Comparison of ENCODE assay signal across 2 cellular contexts in genomic region chr10:84175436-84175835, GRCh38.
TF ChIP-seq lines count a peak whose summit lies in the region.

No MANE protein-coding gene starts in this region.

TF ChIP-seq in GM12891, 5 proteins besides CTCF, POLR2A, EP300 and RAD21:
- no peak for TF ChIP-seq TAF1 (IDR thresholded peaks at IDR 0.05; ENCODE audit: low read depth, low read length)
- no peak for TF ChIP-seq POU2F2 (IDR thresholded peaks at IDR 0.05; ENCODE audit: low read depth, low read length)
- no peak for TF ChIP-seq SPI1 (IDR thresholded peaks at IDR 0.05; ENCODE audit: low read depth, low read length)
- no peak for TF ChIP-seq POLR2AphosphoS5 (IDR thresholded peaks at IDR 0.05; ENCODE audit: low read depth, low read length)
- no peak for TF ChIP-seq PAX5 (IDR thresholded peaks at IDR 0.05; ENCODE audit: insufficient read depth, low read length, severe bottlenecking)

TF ChIP-seq in SK-N-SH, 30 proteins besides CTCF, POLR2A, EP300 and RAD21:
- TF ChIP-seq REST (IDR thresholded peaks at IDR 0.05; ENCODE audit: low read depth, low read length), result no peak
- no peak for TF ChIP-seq ELF1 (IDR thresholded peaks at IDR 0.05)
- no peak for TF ChIP-seq RFX5 (IDR thresholded peaks at IDR 0.05; ENCODE audit: low read length)
- TF ChIP-seq, protein P1, sequence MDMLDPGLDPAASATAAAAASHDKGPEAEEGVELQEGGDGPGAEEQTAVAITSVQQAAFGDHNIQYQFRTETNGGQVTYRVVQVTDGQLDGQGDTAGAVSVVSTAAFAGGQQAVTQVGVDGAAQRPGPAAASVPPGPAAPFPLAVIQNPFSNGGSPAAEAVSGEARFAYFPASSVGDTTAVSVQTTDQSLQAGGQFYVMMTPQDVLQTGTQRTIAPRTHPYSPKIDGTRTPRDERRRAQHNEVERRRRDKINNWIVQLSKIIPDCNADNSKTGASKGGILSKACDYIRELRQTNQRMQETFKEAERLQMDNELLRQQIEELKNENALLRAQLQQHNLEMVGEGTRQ (IDR thresholded peaks at IDR 0.05; ENCODE audit: borderline replicate concordance, low read depth, low read length), result no peak
- TF ChIP-seq YY1 (IDR thresholded peaks at IDR 0.05; ENCODE audit: low read depth), result no peak
- no peak for TF ChIP-seq ZBTB33 (IDR thresholded peaks at IDR 0.05; ENCODE audit: borderline replicate concordance, low read depth)
- TF ChIP-seq FOXM1 (IDR thresholded peaks at IDR 0.05; ENCODE audit: low read depth), result no peak
